In the genomic region with DNA sequence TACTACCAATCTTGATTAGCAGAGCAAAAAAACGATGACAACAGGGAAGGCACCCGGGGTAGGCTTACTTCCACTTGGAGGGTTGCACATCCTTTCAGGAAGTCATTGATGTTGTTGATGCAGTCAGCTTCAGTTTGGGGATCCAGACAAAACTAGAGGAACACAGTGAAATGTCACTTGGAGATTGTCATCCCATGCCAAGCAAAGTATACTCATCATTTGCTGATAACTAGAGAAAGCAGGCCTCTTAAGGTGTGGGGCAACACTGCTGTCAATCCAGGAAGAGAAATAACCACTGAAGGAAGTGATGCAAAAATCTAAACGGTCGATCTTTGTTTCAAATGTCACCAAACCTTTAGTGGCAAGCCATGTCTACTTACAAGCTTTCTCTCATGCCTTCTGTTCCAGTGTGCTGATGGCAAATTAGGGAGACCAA, we compare ENCODE assay signal across 8 cellular contexts. TPM values are rescaled to one million over a fixed set of nuclear protein-coding genes. Genes with fewer than 3 reads are reported as not detected.
DNase-seq lines count a peak whose midpoint lies in the region; ATAC-seq and TF ChIP-seq lines count a peak whose summit lies in the region.

No MANE protein-coding gene starts in this region.

- peak overlapping the region; percentile 42; the same call in 1 of the 2 replicates for H2AFZ ChIP-seq in DND-41 (ENCODE audit: low read depth, low read length)
- H2AFZ ChIP-seq in mesenchymal stem cell (ENCODE audit: low read depth, low read length): no peak overlapping the region

- H3K27me3 ChIP-seq in DND-41 (ENCODE audit: insufficient read depth, low read length, poor library complexity): no peaks in the 10 kb centered on the region
- H3K27me3 ChIP-seq in mesenchymal stem cell (ENCODE audit: control insufficient read depth in 1 of 2, insufficient read depth in 1 of 2, low read length in 2 of 2): no peaks in the 10 kb centered on the region
- no peaks in the 10 kb centered on the region for H3K27me3 ChIP-seq in mesendoderm (ENCODE audit: insufficient read depth, low read length, poor library complexity)

- H3K79me1 ChIP-seq in mesenchymal stem cell (replicated peaks; ENCODE audit: low read length, poor library complexity, severe bottlenecking): no peaks in the 10 kb centered on the region
- no peaks in the 10 kb centered on the region for H3K79me1 ChIP-seq in mesendoderm (ENCODE audit: low read length)

- H3K56ac ChIP-seq in mesendoderm (ENCODE audit: low read length): no peak overlapping the region

- no peak overlapping the region for H2BK15ac ChIP-seq in mesenchymal stem cell (ENCODE audit: low read depth, poor library complexity, severe bottlenecking)
- no peak overlapping the region for H2BK15ac ChIP-seq in mesendoderm (replicated peaks; ENCODE audit: low read depth)

- no peak for TF ChIP-seq CTCF in DND-41 (IDR thresholded peaks at IDR 0.05; ENCODE audit: borderline replicate concordance, extremely low read depth, low read length, poor library complexity, severe bottlenecking)

- ATAC-seq in DND-41 (ENCODE audit: insufficient read depth, low read depth) (peak; percentile 62), GM21717 (IDR thresholded peaks at IDR 0.05; ENCODE audit: unreplicated experiment) (peak; percentile 46), GM18867 (IDR thresholded peaks at IDR 0.05; ENCODE audit: unreplicated experiment) (no peak)

- no peak overlapping the region for H4K91ac ChIP-seq in mesenchymal stem cell (ENCODE audit: low read length)

- WGBS in mesenchymal stem cell: 67% methylated on average over 2 of the region's 4 CpGs
- no CpG with 5 or more reads among the region's 4 CpGs for WGBS in mesendoderm (ENCODE audit: extremely low coverage, insufficient coverage, low lambda C conversion rate)

- H4K8ac ChIP-seq in mesenchymal stem cell (ENCODE audit: low read length): no peak overlapping the region
- H4K8ac ChIP-seq in mesendoderm (ENCODE audit: low read depth, low read length): no peak overlapping the region

- H3K4me1 ChIP-seq in DND-41 (ENCODE audit: insufficient read depth, low read length) (peaks cover 68% of the 10 kb centered on the region), mesenchymal stem cell (ENCODE audit: control insufficient read depth, insufficient read depth, low read depth, low read length) (no peaks in the 10 kb centered on the region), mesendoderm (ENCODE audit: control insufficient read depth, low read depth, low read length) (no peaks in the 10 kb centered on the region)

- H3K18ac ChIP-seq in mesenchymal stem cell (ENCODE audit: low read depth in 1 of 2, low read length in 2 of 2) (no peak overlapping the region), mesendoderm (ENCODE audit: low read length) (no peak overlapping the region)

- peak; percentile 49 for DNase-seq in DND-41
- DNase-seq in SIG-M5 treated with dmso at 0.1 percent for 504 hours (lab: John Stamatoyannopoulos, UW; ENCODE audit: unreplicated experiment): peak; percentile 89
- DNase-seq in mesenchymal stem cell: no peak
- no peak for DNase-seq in NCI-H82 treated with DMSO at 0.1 percent for 48 hours (lab: John Stamatoyannopoulos, UW; ENCODE audit: unreplicated experiment)
- no peak for DNase-seq in mesendoderm
- DNase-seq in stimulated activated CD8-positive, alpha-beta memory T cell treated with anti-CD3 and anti-CD28 coated beads, Interleukin-4, amount 100 ng/mL, for 48 hours: no peak

- peak overlapping the region; percentile 85 for H3K27ac ChIP-seq in DND-41 (ENCODE audit: low read length)
- no peak overlapping the region for H3K27ac ChIP-seq in mesenchymal stem cell (ENCODE audit: low read length, poor library complexity, severe bottlenecking)
- H3K27ac ChIP-seq in mesendoderm (ENCODE audit: low read depth, low read length): no peak overlapping the region

- H2AK5ac ChIP-seq in mesenchymal stem cell (ENCODE audit: low read length, severe bottlenecking) (no peak overlapping the region), mesendoderm (ENCODE audit: low read length) (no peak overlapping the region)

- H2BK5ac ChIP-seq in mesenchymal stem cell (ENCODE audit: low read depth, low read length, poor library complexity, severe bottlenecking) (no peak overlapping the region), mesendoderm (ENCODE audit: low read length) (no peak overlapping the region)

- H3K4ac ChIP-seq in mesenchymal stem cell (ENCODE audit: low read depth in 1 of 2, low read length in 2 of 2) (no peak overlapping the region), mesendoderm (ENCODE audit: low read depth, low read length) (no peak overlapping the region)

- H3K36me3 ChIP-seq in DND-41 (ENCODE audit: insufficient read depth, low read length) (0 out of 2 replicates have a peak, but pooled peaks cover 7% of the 10 kb centered on the region), mesenchymal stem cell (ENCODE audit: control insufficient read depth in 1 of 2, insufficient read depth in 2 of 2, low read depth in 1 of 2, low read length in 2 of 2) (no peaks in the 10 kb centered on the region), mesendoderm (ENCODE audit: control insufficient read depth, insufficient read depth, low read length) (no peaks in the 10 kb centered on the region)

- H3K23ac ChIP-seq in mesenchymal stem cell (ENCODE audit: low read length in 2 of 2) (no peak overlapping the region), mesendoderm (ENCODE audit: low read length) (no peak overlapping the region)

- no peak overlapping the region for H2BK12ac ChIP-seq in mesenchymal stem cell (ENCODE audit: low read length in 2 of 2)

- H3K9ac ChIP-seq in DND-41 (ENCODE audit: low read depth, low read length) (peak overlapping the region; percentile 68), mesenchymal stem cell (ENCODE audit: low read length) (peak overlapping the region; percentile 72), mesendoderm (ENCODE audit: low read length) (no peak overlapping the region)

- H3K14ac ChIP-seq in mesenchymal stem cell (ENCODE audit: low read length in 2 of 2): no peak overlapping the region

- H3K4me3 ChIP-seq in DND-41 (ENCODE audit: low read depth in 1 of 2, low read length in 2 of 2) (peak overlapping the region; percentile 41 to 56), mesenchymal stem cell (ENCODE audit: insufficient read depth in 1 of 2, low read depth in 1 of 2, low read length in 2 of 2) (no peak overlapping the region), mesendoderm (ENCODE audit: low read length) (no peak overlapping the region)

- H4K20me1 ChIP-seq in DND-41 (ENCODE audit: insufficient read depth, low read length): no peaks in the 10 kb centered on the region

- H2BK120ac ChIP-seq in mesenchymal stem cell (ENCODE audit: low read depth, low read length): no peak overlapping the region
- H2BK120ac ChIP-seq in mesendoderm (ENCODE audit: low read depth, low read length): no peak overlapping the region

- H3K79me2 ChIP-seq in DND-41 (ENCODE audit: insufficient read depth, low read length) (peaks cover 63% of the 10 kb centered on the region), mesendoderm (ENCODE audit: control insufficient read depth, insufficient read depth, low read length) (no peaks in the 10 kb centered on the region)

- H3K9me3 ChIP-seq in DND-41 (ENCODE audit: insufficient read depth, low read length, severe bottlenecking) (no peaks in the 10 kb centered on the region), mesenchymal stem cell (ENCODE audit: control insufficient read depth, low read length) (no peaks in the 10 kb centered on the region)

- H4K5ac ChIP-seq in mesendoderm (ENCODE audit: low read length): no peak overlapping the region

- H3K4me2 ChIP-seq in DND-41 (ENCODE audit: insufficient read depth, low read length) (peak overlapping the region; percentile 72), mesenchymal stem cell (ENCODE audit: low read length, poor library complexity, severe bottlenecking) (no peak overlapping the region), mesendoderm (ENCODE audit: low read length) (no peak overlapping the region)

RNA-seq across cellular contexts. Expression of a gene that starts 1.4 kb away (rescaled TPM):
- polyA plus RNA-seq in mesenchymal stem cell (2013, experiment 1 of 2): 2.7 TPM
- 2.9 TPM for polyA plus RNA-seq in mesenchymal stem cell (2013, experiment 2 of 2)
- polyA plus RNA-seq in mesendoderm (2013, experiment 1 of 2): 1.0 TPM
- 1.1 TPM for polyA plus RNA-seq in mesendoderm (2013, experiment 2 of 2)

Comparison
In these comparisons a context has a peak if more than half of its experiments do, and no peak if none do; other contexts are left out.
1. DNase-seq: peak in DND-41 (single experiment) and SIG-M5 treated with dmso at 0.1 percent for 504 hours (single experiment); none in mesenchymal stem cell (single experiment), NCI-H82 treated with DMSO at 0.1 percent for 48 hours (single experiment), mesendoderm (single experiment) and stimulated activated CD8-positive, alpha-beta memory T cell treated with anti-CD3 and anti-CD28 coated beads, Interleukin-4, amount 100 ng/mL, for 48 hours (single experiment).
2. H3K4me3 ChIP-seq: peak in DND-41 (2 of 2); none in mesenchymal stem cell (0 of 2) and mesendoderm (single experiment).